Comparison of ENCODE assay signal across 12 cellular contexts in genomic region chr20:4512891-4513550, GRCh38.
DNase-seq lines count a peak whose midpoint lies in the region; TF ChIP-seq lines count a peak whose summit lies in the region.
"Had no signal": no experiment of that assay in that cellular context is flagged by ENCODE, and none has a peak within 500 bp of the region (broad histone marks: within the 10 kb centered on the region; RNA-seq: fewer than 3 reads in every experiment).

No MANE protein-coding gene starts in this region.

- H3K9me2 ChIP-seq in hepatocyte (replicated peaks; ENCODE audit: insufficient read depth) = no peaks in the 10 kb centered on the region

- no peak overlapping the region for H3K4me2 ChIP-seq in hepatocyte
- H3K4me2 ChIP-seq: BLaER1 treated with 17β-estradiol and CSF1 and Interleukin-3, amounts not matched to agents 10 nM and 100 nM had no signal

- peaks cover 2% of the 10 kb centered on the region for H3K27me3 ChIP-seq in hepatocyte
- H3K27me3 ChIP-seq: BLaER1 treated with 17β-estradiol and CSF1 and Interleukin-3, amounts not matched to agents 10 nM and 100 nM had no signal

- H3K4me3 ChIP-seq in astrocyte of the cerebellum (ENCODE audit: low read depth, low read length) (no peak overlapping the region), hepatocyte (no peak overlapping the region)
- H3K4me3 ChIP-seq: BLaER1 treated with 17β-estradiol and CSF1 and Interleukin-3, amounts not matched to agents 10 nM and 100 nM; GM12878 had no signal

- H3K4me1 ChIP-seq in hepatocyte (ENCODE audit: insufficient read depth) = no peaks in the 10 kb centered on the region

- peak; percentile 87 for DNase-seq in ACHN
- DNase-seq in HT1080 (ENCODE audit: low read depth) = peak; percentile 93
- peak; percentile 91 for DNase-seq in astrocyte of the cerebellum (ENCODE audit: low read depth)
- peak; percentile 37 for DNase-seq in hepatocyte (ENCODE audit: low spot score)
- no peak for DNase-seq in NCI-H2107 (lab: John Stamatoyannopoulos, UW)
- DNase-seq in NK-92 (lab: John Stamatoyannopoulos, UW; ENCODE audit: unreplicated experiment) = no peak
- DNase-seq in SKM-1 treated with dmso at 0.1 percent for 144 hours (lab: John Stamatoyannopoulos, UW; ENCODE audit: unreplicated experiment) = no peak
- no peak for DNase-seq in GM19240 (ENCODE audit: insufficient read length, low spot score)
- DNase-seq: activated T-cell treated with anti-CD3 and anti-CD28 coated beads, Interleukin-2, amount 50 U/mL, for 24 hours; immature natural killer cell had no signal

- no peaks in the 10 kb centered on the region for H3K36me3 ChIP-seq in hepatocyte (replicated peaks; ENCODE audit: insufficient read depth, low read depth)
- H3K36me3 ChIP-seq: BLaER1 treated with 17β-estradiol and CSF1 and Interleukin-3, amounts not matched to agents 10 nM and 100 nM had no signal

- H3K27ac ChIP-seq in hepatocyte = no peak overlapping the region
- H3K27ac ChIP-seq: BLaER1 treated with 17β-estradiol and CSF1 and Interleukin-3, amounts not matched to agents 10 nM and 100 nM had no signal

- in situ Hi-C loops in ACHN (cut with HindIII; ENCODE audit: low pct_ligation_motif_present, low pct_unique_long_range_greater_than_20kb, low sequenced_read_pairs) = no loop called here
- in situ Hi-C loops in astrocyte of the cerebellum (cut with HindIII; ENCODE audit: low sequenced_read_pairs) = no loop called here

- 65% methylated on average over 3 of the region's 3 CpGs for WGBS in hepatocyte (ENCODE audit: low lambda C conversion rate, missing lambda C conversion rate)

- H3K9me3 ChIP-seq in hepatocyte (ENCODE audit: low read depth) = no peaks in the 10 kb centered on the region

- no peaks in the 10 kb centered on the region for H3K79me2 ChIP-seq in hepatocyte

- H2AFZ ChIP-seq in hepatocyte = no peak overlapping the region

- TF ChIP-seq CTCF in astrocyte of the cerebellum (IDR thresholded peaks at IDR 0.05; ENCODE audit: low read depth, low read length, missing control alignments) (no peak), hepatocyte (IDR thresholded peaks at IDR 0.05; ENCODE audit: poor library complexity) (no peak)

- H4K20me1 ChIP-seq in hepatocyte (ENCODE audit: insufficient read depth, poor library complexity, severe bottlenecking) = no peaks in the 10 kb centered on the region
- H4K20me1 ChIP-seq: BLaER1 treated with 17β-estradiol and CSF1 and Interleukin-3, amounts not matched to agents 10 nM and 100 nM had no signal

Comparison
In these comparisons a context has a peak if more than half of its experiments do, and no peak if none do; other contexts are left out.
1. DNase-seq: peak in ACHN (single experiment), HT1080 (single experiment), astrocyte of the cerebellum (single experiment) and hepatocyte (single experiment); none in NCI-H2107 (single experiment), NK-92 (single experiment), SKM-1 treated with dmso at 0.1 percent for 144 hours (single experiment) and GM19240 (single experiment).